24 cellular contexts compared by ENCODE assay signal in genomic region chr2:242036653-242036950, GRCh38.
A peak's percentile ranks its signal among the peaks of the same experiment; 100 is the strongest.
DNase-seq lines count a peak whose midpoint lies in the region; ATAC-seq and TF ChIP-seq lines count a peak whose summit lies in the region.
"Had no signal": no experiment of that assay in that cellular context is flagged by ENCODE, and none has a peak within 500 bp of the region (broad histone marks: within the 10 kb centered on the region; RNA-seq: fewer than 3 reads in every experiment).

No MANE protein-coding gene starts in this region.

- no peak for DNase-seq in activated naive CD4-positive, alpha-beta T cell treated with anti-CD3 and anti-CD28 coated beads, Interleukin-2, amount 10 ng/mL, durations not matched to agents 7 days and 5 days
- peak; percentile 25 for DNase-seq in RWPE2 (ENCODE audit: low spot score)
- no peak for DNase-seq in neuronal stem cell (ENCODE audit: low spot score)
- peak; percentile 26 for DNase-seq in sigmoid colon
- DNase-seq in hepatocyte (ENCODE audit: low spot score): no peak
- DNase-seq in activated CD4-positive, alpha-beta T cell treated with anti-CD3 and anti-CD28 coated beads for 1 hour: no peak
- no peak for DNase-seq in cardiac septum (ENCODE audit: low spot score)
- DNase-seq: 8988T; ACHN; AML-193; BE2C; CD4-positive, alpha-beta T cell; CD8-positive, alpha-beta memory T cell; DMS 273 treated with DMSO at 0.1 percent for 48 hours; DMS79; EL; GDM1; GOT3; HCEC 1CT had no signal

- no peak overlapping the region for H3K4ac ChIP-seq in neuronal stem cell (ENCODE audit: low read length)

- WGBS in neuronal stem cell (ENCODE audit: extremely low coverage in 2 of 2, insufficient read length in 2 of 2, insufficient replicate concordance in 1 of 2), 2 donors: no CpG with 5 or more reads among the region's 7 CpGs
- WGBS in sigmoid colon, 2 donors: 78 to 84% methylated on average over 7 of the region's 7 CpGs
- WGBS in hepatocyte (ENCODE audit: low lambda C conversion rate, missing lambda C conversion rate): 88% methylated on average over 7 of the region's 7 CpGs

- no peak for TF ChIP-seq EP300 in sigmoid colon (IDR thresholded peaks at IDR 0.05)

- no peak overlapping the region for H3K9ac ChIP-seq in neuronal stem cell (ENCODE audit: low read depth, low read length, poor library complexity)
- H3K9ac ChIP-seq: BLaER1 treated with 17β-estradiol and CSF1 and Interleukin-3, amounts not matched to agents 10 nM and 100 nM had no signal

- H3K9me3 ChIP-seq in RWPE2 (ENCODE audit: severe bottlenecking): no peaks in the 10 kb centered on the region
- H3K9me3 ChIP-seq in neuronal stem cell (replicated peaks in 1 of 2; ENCODE audit: control insufficient read depth in 2 of 2, insufficient read depth in 1 of 2, low read depth in 1 of 2, low read length in 2 of 2): no peaks in the 10 kb centered on the region
- H3K9me3 ChIP-seq in sigmoid colon: no peaks in the 10 kb centered on the region
- no peaks in the 10 kb centered on the region for H3K9me3 ChIP-seq in hepatocyte (ENCODE audit: low read depth)
- H3K9me3 ChIP-seq: A549, BE2C had no signal

- TF ChIP-seq CTCF in RWPE2 (IDR thresholded peaks at IDR 0.05; ENCODE audit: poor library complexity, severe bottlenecking) (no peak), sigmoid colon (IDR thresholded peaks at IDR 0.05) (no peak), hepatocyte (IDR thresholded peaks at IDR 0.05; ENCODE audit: poor library complexity) (no peak)

- no peak overlapping the region for H2BK15ac ChIP-seq in neuronal stem cell (ENCODE audit: low read length)

- H3K79me1 ChIP-seq in neuronal stem cell (ENCODE audit: low read depth, low read length): peaks cover 5% of the 10 kb centered on the region

- H4K91ac ChIP-seq in neuronal stem cell (ENCODE audit: low read depth, low read length, poor library complexity): no peak overlapping the region

- H2AK5ac ChIP-seq in neuronal stem cell (ENCODE audit: low read depth, low read length): no peak overlapping the region

- no peak overlapping the region for H3K23ac ChIP-seq in neuronal stem cell (ENCODE audit: low read depth, low read length, poor library complexity)

- H3K4me2 ChIP-seq in neuronal stem cell (ENCODE audit: insufficient read depth, low read length, poor library complexity, severe bottlenecking): no peak overlapping the region
- no peak overlapping the region for H3K4me2 ChIP-seq in hepatocyte
- H3K4me2 ChIP-seq: A549; BLaER1 treated with 17β-estradiol and CSF1 and Interleukin-3, amounts not matched to agents 10 nM and 100 nM had no signal

- peaks cover 3% of the 10 kb centered on the region for H3K36me3 Mint-ChIP-seq in activated naive CD4-positive, alpha-beta T cell treated with anti-CD3 and anti-CD28 coated beads, Interleukin-2, amount 50 U/mL, for 24 hours
- no peaks in the 10 kb centered on the region for H3K36me3 Mint-ChIP-seq in activated naive CD4-positive, alpha-beta T cell treated with anti-CD3 and anti-CD28 coated beads, Interleukin-2, amount 10 ng/mL, durations not matched to agents 7 days and 5 days
- H3K36me3 Mint-ChIP-seq: CD14-positive monocyte had no signal

- H3K4me1 ChIP-seq in RWPE2 (ENCODE audit: insufficient read depth, poor library complexity, severe bottlenecking) (no peaks in the 10 kb centered on the region), neuronal stem cell (ENCODE audit: control insufficient read depth in 2 of 2, insufficient read depth in 1 of 2, low read depth in 1 of 2, low read length in 2 of 2) (no peaks in the 10 kb centered on the region), sigmoid colon (no peaks in the 10 kb centered on the region), hepatocyte (ENCODE audit: insufficient read depth) (no peaks in the 10 kb centered on the region)
- H3K4me1 ChIP-seq: A549, BE2C had no signal

- intact Hi-C loops in sigmoid colon (cut with DNase I): no loop called here
- intact Hi-C loops in cardiac septum (cut with DNase I): no loop called here

- no peak overlapping the region for H2BK5ac ChIP-seq in neuronal stem cell (ENCODE audit: low read length)

- no peak for ATAC-seq in RWPE2 (ENCODE audit: low read depth)
- ATAC-seq: A549, GM12878 had no signal

- no peak overlapping the region for H2BK12ac ChIP-seq in neuronal stem cell (ENCODE audit: low read length)

- H3K27ac ChIP-seq in RWPE2 (ENCODE audit: poor library complexity, severe bottlenecking): no peak overlapping the region
- H3K27ac ChIP-seq in neuronal stem cell (replicated peaks; ENCODE audit: low read length): no peak overlapping the region
- H3K27ac ChIP-seq in sigmoid colon: no peak overlapping the region
- H3K27ac ChIP-seq in hepatocyte: no peak overlapping the region
- H3K27ac ChIP-seq: A549; BLaER1 treated with 17β-estradiol and CSF1 and Interleukin-3, amounts not matched to agents 10 nM and 100 nM had no signal

- H3K4me1 Mint-ChIP-seq in activated naive CD4-positive, alpha-beta T cell treated with anti-CD3 and anti-CD28 coated beads, Interleukin-2, amount 50 U/mL, for 24 hours: peaks cover 23% of the 10 kb centered on the region
- H3K4me1 Mint-ChIP-seq in activated naive CD4-positive, alpha-beta T cell treated with anti-CD3 and anti-CD28 coated beads, Interleukin-2, amount 10 ng/mL, durations not matched to agents 7 days and 5 days: peaks cover 21% of the 10 kb centered on the region

- no peak overlapping the region for H2BK120ac ChIP-seq in neuronal stem cell (ENCODE audit: low read depth, low read length)

- H3K4me3 ChIP-seq in RWPE2 (ENCODE audit: severe bottlenecking) (no peak overlapping the region), neuronal stem cell (ENCODE audit: low read length in 2 of 2) (no peak overlapping the region), sigmoid colon (no peak overlapping the region), hepatocyte (no peak overlapping the region)
- H3K4me3 ChIP-seq: A549; BLaER1 treated with 17β-estradiol and CSF1 and Interleukin-3, amounts not matched to agents 10 nM and 100 nM; GM12878 had no signal

- H3K18ac ChIP-seq in neuronal stem cell (ENCODE audit: low read length): no peak overlapping the region

- peak overlapping the region; percentile 8 for H3K27ac Mint-ChIP-seq in activated naive CD4-positive, alpha-beta T cell treated with anti-CD3 and anti-CD28 coated beads, Interleukin-2, amount 50 U/mL, for 24 hours
- H3K27ac Mint-ChIP-seq in activated naive CD4-positive, alpha-beta T cell treated with anti-CD3 and anti-CD28 coated beads, Interleukin-2, amount 10 ng/mL, durations not matched to agents 7 days and 5 days: no peak overlapping the region
- H3K27ac Mint-ChIP-seq: CD14-positive monocyte; CD4-positive, alpha-beta T cell had no signal

- TF ChIP-seq POLR2A in sigmoid colon (IDR thresholded peaks at IDR 0.05): no peak

- H3K36me3 ChIP-seq in RWPE2 (ENCODE audit: low read depth) (no peaks in the 10 kb centered on the region), neuronal stem cell (replicated peaks in 1 of 2; ENCODE audit: control insufficient read depth in 2 of 2, insufficient read depth in 2 of 2, low read length in 2 of 2) (no peaks in the 10 kb centered on the region), sigmoid colon (no peaks in the 10 kb centered on the region), hepatocyte (replicated peaks; ENCODE audit: insufficient read depth, low read depth) (no peaks in the 10 kb centered on the region)
- H3K36me3 ChIP-seq: BE2C; BLaER1 treated with 17β-estradiol and CSF1 and Interleukin-3, amounts not matched to agents 10 nM and 100 nM had no signal

- no peak overlapping the region for H4K8ac ChIP-seq in neuronal stem cell (ENCODE audit: low read depth, low read length)

- H3K27me3 ChIP-seq in RWPE2 (ENCODE audit: insufficient read depth, poor library complexity, severe bottlenecking) (peaks cover 35% of the 10 kb centered on the region), neuronal stem cell (ENCODE audit: control insufficient read depth in 3 of 3, insufficient read depth in 3 of 3, low read depth in 1 of 3, low read length in 3 of 3) (peaks cover 0 to 59% (median 0%) of the 10 kb centered on the region in 3 experiments), sigmoid colon (peaks cover 2 to 33% (median 5%) of the 10 kb centered on the region in 3 donors), hepatocyte (no peaks in the 10 kb centered on the region)

- H3K9me3 Mint-ChIP-seq in activated naive CD4-positive, alpha-beta T cell treated with anti-CD3 and anti-CD28 coated beads, Interleukin-2, amount 50 U/mL, for 24 hours: no peaks in the 10 kb centered on the region
- no peaks in the 10 kb centered on the region for H3K9me3 Mint-ChIP-seq in activated naive CD4-positive, alpha-beta T cell treated with anti-CD3 and anti-CD28 coated beads, Interleukin-2, amount 10 ng/mL, durations not matched to agents 7 days and 5 days
- H3K9me3 Mint-ChIP-seq: CD4-positive, alpha-beta T cell; CD8-positive, alpha-beta memory T cell had no signal

- H2AFZ ChIP-seq in neuronal stem cell (ENCODE audit: low read length) (no peak overlapping the region), hepatocyte (no peak overlapping the region)

- H3K79me2 ChIP-seq in hepatocyte: no peaks in the 10 kb centered on the region

- H4K20me1 ChIP-seq in hepatocyte (ENCODE audit: insufficient read depth, poor library complexity, severe bottlenecking): no peaks in the 10 kb centered on the region

- no peaks in the 10 kb centered on the region for H3K27me3 Mint-ChIP-seq in activated naive CD4-positive, alpha-beta T cell treated with anti-CD3 and anti-CD28 coated beads, Interleukin-2, amount 50 U/mL, for 24 hours
- H3K27me3 Mint-ChIP-seq in activated naive CD4-positive, alpha-beta T cell treated with anti-CD3 and anti-CD28 coated beads, Interleukin-2, amount 10 ng/mL, durations not matched to agents 7 days and 5 days: peaks cover 48% of the 10 kb centered on the region

- CTCF ChIA-PET in activated naive CD4-positive, alpha-beta T cell treated with anti-CD3 and anti-CD28 coated beads, Interleukin-2, amount 10 ng/mL, durations not matched to agents 7 days and 5 days (lab: Charles Lee): no interaction called here

- H3K4me3 Mint-ChIP-seq in activated naive CD4-positive, alpha-beta T cell treated with anti-CD3 and anti-CD28 coated beads, Interleukin-2, amount 50 U/mL, for 24 hours: no peak overlapping the region
- no peak overlapping the region for H3K4me3 Mint-ChIP-seq in activated naive CD4-positive, alpha-beta T cell treated with anti-CD3 and anti-CD28 coated beads, Interleukin-2, amount 10 ng/mL, durations not matched to agents 7 days and 5 days
- H3K4me3 Mint-ChIP-seq: CD4-positive, alpha-beta T cell; CD8-positive, alpha-beta memory T cell had no signal

- H3K9me2 ChIP-seq in hepatocyte (replicated peaks; ENCODE audit: insufficient read depth): no peaks in the 10 kb centered on the region

- peak overlapping the region; percentile 83 for H3K14ac ChIP-seq in neuronal stem cell (ENCODE audit: low read length)

Comparison
In these comparisons a context has a peak if more than half of its experiments do, and no peak if none do; other contexts are left out.
1. DNase-seq: peak in RWPE2 (single experiment) and sigmoid colon (single experiment); none in activated naive CD4-positive, alpha-beta T cell treated with anti-CD3 and anti-CD28 coated beads, Interleukin-2, amount 10 ng/mL, durations not matched to agents 7 days and 5 days (single experiment), neuronal stem cell (single experiment), hepatocyte (single experiment), activated CD4-positive, alpha-beta T cell treated with anti-CD3 and anti-CD28 coated beads for 1 hour (single experiment) and cardiac septum (single experiment).